In genomic region chr10:1631282-1631681, GRCh38 we compare ENCODE assay signal across 19 cellular contexts.
DNase-seq lines count a peak whose midpoint lies in the region; ATAC-seq and TF ChIP-seq lines count a peak whose summit lies in the region.
"Had no signal": no experiment of that assay in that cellular context is flagged by ENCODE, and none has a peak within 500 bp of the region (broad histone marks: within the 10 kb centered on the region; RNA-seq: fewer than 3 reads in every experiment).

No MANE protein-coding gene starts in this region.

- no peak overlapping the region for H3K4me3 Mint-ChIP-seq in activated CD8-positive, alpha-beta T cell treated with anti-CD3 and anti-CD28 coated beads, Interleukin-2, amount 10 ng/mL, durations not matched to agents 7 days and 5 days
- no peak overlapping the region for H3K4me3 Mint-ChIP-seq in activated CD8-positive, alpha-beta T cell treated with anti-CD3 and anti-CD28 coated beads for 36 hours
- H3K4me3 Mint-ChIP-seq in T-helper 17 cell = no peak overlapping the region
- H3K4me3 Mint-ChIP-seq in osteocyte (ENCODE audit: unreplicated experiment) = no peak overlapping the region
- H3K4me3 Mint-ChIP-seq: activated CD4-positive, alpha-beta memory T cell treated with anti-CD3 and anti-CD28 coated beads for 36 hours; CD4-positive, alpha-beta memory T cell had no signal

- no peaks in the 10 kb centered on the region for H3K27me3 Mint-ChIP-seq in activated CD8-positive, alpha-beta T cell treated with anti-CD3 and anti-CD28 coated beads, Interleukin-2, amount 10 ng/mL, durations not matched to agents 7 days and 5 days (ENCODE audit: low read depth)
- H3K27me3 Mint-ChIP-seq in activated CD8-positive, alpha-beta T cell treated with anti-CD3 and anti-CD28 coated beads for 36 hours = peaks cover 8% of the 10 kb centered on the region
- H3K27me3 Mint-ChIP-seq in T-helper 17 cell (peaks cover 29% of the 10 kb centered on the region), osteocyte (ENCODE audit: unreplicated experiment) (no peaks in the 10 kb centered on the region)

- no peaks in the 10 kb centered on the region for H3K4me1 Mint-ChIP-seq in activated CD8-positive, alpha-beta T cell treated with anti-CD3 and anti-CD28 coated beads, Interleukin-2, amount 10 ng/mL, durations not matched to agents 7 days and 5 days (ENCODE audit: low read depth)
- peaks cover 6% of the 10 kb centered on the region for H3K4me1 Mint-ChIP-seq in activated CD8-positive, alpha-beta T cell treated with anti-CD3 and anti-CD28 coated beads for 36 hours (ENCODE audit: low read depth)
- no peaks in the 10 kb centered on the region for H3K4me1 Mint-ChIP-seq in T-helper 17 cell
- H3K4me1 Mint-ChIP-seq in osteocyte (ENCODE audit: unreplicated experiment) = peaks cover 4% of the 10 kb centered on the region

- no peak for DNase-seq in activated CD8-positive, alpha-beta T cell treated with anti-CD3 and anti-CD28 coated beads, Interleukin-2, amount 10 ng/mL, durations not matched to agents 7 days and 5 days
- no peak for DNase-seq in activated CD8-positive, alpha-beta T cell treated with anti-CD3 and anti-CD28 coated beads for 36 hours
- no peak for DNase-seq in T-helper 17 cell
- peak; percentile 75 for DNase-seq in osteocyte (ENCODE audit: extremely low spot score, unreplicated experiment)
- DNase-seq in SK-N-DZ (ENCODE audit: low spot score) = no peak
- DNase-seq in stimulated activated CD4-positive, alpha-beta T cell treated with anti-CD3 and anti-CD28 coated beads, Interleukin-2, amount 100 ng/mL, for 24 hours = no peak
- DNase-seq in KBM-7 = no peak
- DNase-seq: activated CD4-positive, alpha-beta memory T cell treated with anti-CD3 and anti-CD28 coated beads for 36 hours; activated T-cell treated with anti-CD3 and anti-CD28 coated beads, Interleukin-2, amount 50 U/mL, for 1 hour; body of pancreas; EL; GOT3; left ventricle myocardium superior; mucosa of descending colon; NCI-H146; NCI-H524 treated with DMSO at 0.1 percent for 48 hours had no signal

- intact Hi-C loops in activated CD8-positive, alpha-beta T cell treated with anti-CD3 and anti-CD28 coated beads for 36 hours (cut with micrococcal nuclease) = no loop called here

- TF ChIP-seq CTCF in activated CD8-positive, alpha-beta T cell treated with anti-CD3 and anti-CD28 coated beads for 36 hours (IDR thresholded peaks at IDR 0.05) = no peak
- TF ChIP-seq CTCF in osteocyte (IDR thresholded peaks at IDR 0.05) = no peak

- TF ChIP-seq RAD21 in Ishikawa (IDR thresholded peaks at IDR 0.05; ENCODE audit: low read depth) = no peak

- no peak for TF ChIP-seq EP300 in Ishikawa (IDR thresholded peaks at IDR 0.05; ENCODE audit: borderline replicate concordance)

- H3K27ac Mint-ChIP-seq in activated CD8-positive, alpha-beta T cell treated with anti-CD3 and anti-CD28 coated beads, Interleukin-2, amount 10 ng/mL, durations not matched to agents 7 days and 5 days = peak overlapping the region; percentile 23
- H3K27ac Mint-ChIP-seq in activated CD8-positive, alpha-beta T cell treated with anti-CD3 and anti-CD28 coated beads for 36 hours = no peak overlapping the region
- H3K27ac Mint-ChIP-seq in T-helper 17 cell = no peak overlapping the region
- no peak overlapping the region for H3K27ac Mint-ChIP-seq in osteocyte (ENCODE audit: unreplicated experiment)
- H3K27ac Mint-ChIP-seq: activated CD4-positive, alpha-beta memory T cell treated with anti-CD3 and anti-CD28 coated beads for 36 hours had no signal

- CTCF ChIA-PET in activated CD8-positive, alpha-beta T cell treated with anti-CD3 and anti-CD28 coated beads, Interleukin-2, amount 10 ng/mL, durations not matched to agents 7 days and 5 days (lab: Charles Lee) = no interaction called here
- CTCF ChIA-PET in activated CD8-positive, alpha-beta T cell treated with anti-CD3 and anti-CD28 coated beads for 36 hours (lab: Charles Lee) = no interaction called here

- H3K9me3 Mint-ChIP-seq in activated CD8-positive, alpha-beta T cell treated with anti-CD3 and anti-CD28 coated beads, Interleukin-2, amount 10 ng/mL, durations not matched to agents 7 days and 5 days (ENCODE audit: insufficient read depth) = no peaks in the 10 kb centered on the region
- H3K9me3 Mint-ChIP-seq in activated CD8-positive, alpha-beta T cell treated with anti-CD3 and anti-CD28 coated beads for 36 hours = no peaks in the 10 kb centered on the region
- H3K9me3 Mint-ChIP-seq in osteocyte (ENCODE audit: unreplicated experiment) = no peaks in the 10 kb centered on the region
- H3K9me3 Mint-ChIP-seq: activated CD4-positive, alpha-beta memory T cell treated with anti-CD3 and anti-CD28 coated beads for 36 hours; CD4-positive, alpha-beta memory T cell had no signal

- POLR2A ChIA-PET in activated CD8-positive, alpha-beta T cell treated with anti-CD3 and anti-CD28 coated beads, Interleukin-2, amount 10 ng/mL, durations not matched to agents 7 days and 5 days (lab: Charles Lee) = no interaction called here
- POLR2A ChIA-PET in activated CD8-positive, alpha-beta T cell treated with anti-CD3 and anti-CD28 coated beads for 36 hours (lab: Charles Lee) = no interaction called here

- H3K36me3 Mint-ChIP-seq in activated CD8-positive, alpha-beta T cell treated with anti-CD3 and anti-CD28 coated beads, Interleukin-2, amount 10 ng/mL, durations not matched to agents 7 days and 5 days (ENCODE audit: low read depth) = no peaks in the 10 kb centered on the region
- H3K36me3 Mint-ChIP-seq in activated CD8-positive, alpha-beta T cell treated with anti-CD3 and anti-CD28 coated beads for 36 hours (ENCODE audit: low read depth) = no peaks in the 10 kb centered on the region
- H3K36me3 Mint-ChIP-seq in T-helper 17 cell (ENCODE audit: low read depth) (no peaks in the 10 kb centered on the region), osteocyte (ENCODE audit: unreplicated experiment) (peaks cover 4% of the 10 kb centered on the region)
- H3K36me3 Mint-ChIP-seq: activated CD4-positive, alpha-beta memory T cell treated with anti-CD3 and anti-CD28 coated beads for 36 hours; CD4-positive, alpha-beta memory T cell had no signal

- ATAC-seq in activated CD8-positive, alpha-beta T cell treated with anti-CD3 and anti-CD28 coated beads, Interleukin-2, amount 10 ng/mL, durations not matched to agents 7 days and 5 days = no peak
- no peak for ATAC-seq in activated CD8-positive, alpha-beta T cell treated with anti-CD3 and anti-CD28 coated beads for 36 hours
- ATAC-seq in T-helper 17 cell = peak; percentile 50
- ATAC-seq: body of pancreas, left ventricle myocardium superior, mucosa of descending colon had no signal

- no peaks in the 10 kb centered on the region for H3K9me3 ChIP-seq in T-helper 17 cell (ENCODE audit: control insufficient read depth, low read length, poor library complexity, severe bottlenecking)
- H3K9me3 ChIP-seq: body of pancreas, mucosa of descending colon, neutrophil had no signal

- in situ Hi-C loops in KBM-7 (cut with MboI; ENCODE audit: low pct_unique_long_range_greater_than_20kb, low sequenced_read_pairs) = no loop called here

TF ChIP-seq in Ishikawa, 13 proteins besides CTCF, POLR2A, EP300 and RAD21:
- TF ChIP-seq NFIC (IDR thresholded peaks at IDR 0.05) = peak; percentile 34; the same call in 1 of the 2 replicates
- TF ChIP-seq, protein P1, sequence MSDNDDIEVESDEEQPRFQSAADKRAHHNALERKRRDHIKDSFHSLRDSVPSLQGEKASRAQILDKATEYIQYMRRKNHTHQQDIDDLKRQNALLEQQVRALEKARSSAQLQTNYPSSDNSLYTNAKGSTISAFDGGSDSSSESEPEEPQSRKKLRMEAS (IDR thresholded peaks at IDR 0.05) = no peak
